ENCODE assay signal across 29 cellular contexts in genomic region chr11:47603295-47603694, GRCh38. TPM values are rescaled to one million over a fixed set of nuclear protein-coding genes. Genes with fewer than 3 reads are reported as not detected.
"Had no signal": no experiment of that assay in that cellular context is flagged by ENCODE, and none has a peak within 500 bp of the region (broad histone marks: within the 10 kb centered on the region; RNA-seq: fewer than 3 reads in every experiment).

No MANE protein-coding gene starts in this region.

- H3K4me3 ChIP-seq: ascending aorta had no signal

- H3K36me3 ChIP-seq: ascending aorta had no signal

- DNase-seq: activated B cell treated with CpG ODN at 0.5 μM for 24 hours; activated CD4-positive, alpha-beta T cell treated with anti-CD3 and anti-CD28 coated beads for 1 hour; activated CD4-positive, alpha-beta T cell treated with anti-CD3 and anti-CD28 coated beads, Interleukin-2, amount 10 ng/mL, durations not matched to agents 24 days and 14 days; activated CD4-positive, alpha-beta T cell treated with anti-CD3 and anti-CD28 coated beads, Interleukin-2, amount 50 U/mL, for 48 hours; activated CD8-positive, alpha-beta memory T cell treated with anti-CD3 and anti-CD28 coated beads, Interleukin-2, amount 10 ng/mL, durations not matched to agents 7 days and 5 days; activated effector memory CD4-positive, alpha-beta T cell treated with Interleukin-2 at 50 U/mL for 16 hours; activated naive CD4-positive, alpha-beta T cell; activated T-cell treated with anti-CD3 and anti-CD28 coated beads, Interleukin-2, amount 50 U/mL, for 24 hours; KG1; NCI-H1048; NCI-H146; NCI-H1930; NCI-H2107; NCI-H2171 treated with DMSO at 0.1 percent for 48 hours; NCI-H226; NCI-H510A; NCI-H526 treated with DMSO at 0.1 percent for 48 hours; NCI-H82; OCI-M1; SHP77 treated with DMSO at 0.1 percent for 48 hours; T-helper 17 cell; T-helper 9 cell had no signal

- H3K27me3 ChIP-seq: ascending aorta had no signal

- FAIRE-seq: RCC 7860, TTC549 had no signal

- H3K4me1 ChIP-seq: ascending aorta had no signal

- H3K27ac ChIP-seq: ascending aorta had no signal

- H3K9me3 ChIP-seq: ascending aorta had no signal

- ATAC-seq: activated CD8-positive, alpha-beta memory T cell treated with anti-CD3 and anti-CD28 coated beads, Interleukin-2, amount 10 ng/mL, durations not matched to agents 7 days and 5 days; T-helper 17 cell had no signal

RNA-seq across cellular contexts. Expression of gene C1QTNF4, which starts 9.1 kb away (rescaled TPM):
- total RNA-seq: activated B cell treated with CpG ODN at 0.5 μM for 24 hours, ascending aorta, LHCN-M2, SK-MEL-5 had no signal

RNA-seq across cellular contexts. Expression of gene FAM180B, which starts 16.8 kb away (rescaled TPM):
- total RNA-seq: activated T-helper 1 cell treated with anti-CD3 and anti-CD28 coated beads, Interleukin-12 subunit alpha, Interleukin-12 subunit beta, Interleukin-2, Interleukin-4 antibody, amounts not matched to agents 30 ng/mL and 10 ng/mL and 1 ng/mL, durations not matched to agents 14 hours and 24 hours and 36 hours; ascending aorta; LHCN-M2; M059J had no signal
